8 cellular contexts compared by ENCODE assay signal in the genomic region with DNA sequence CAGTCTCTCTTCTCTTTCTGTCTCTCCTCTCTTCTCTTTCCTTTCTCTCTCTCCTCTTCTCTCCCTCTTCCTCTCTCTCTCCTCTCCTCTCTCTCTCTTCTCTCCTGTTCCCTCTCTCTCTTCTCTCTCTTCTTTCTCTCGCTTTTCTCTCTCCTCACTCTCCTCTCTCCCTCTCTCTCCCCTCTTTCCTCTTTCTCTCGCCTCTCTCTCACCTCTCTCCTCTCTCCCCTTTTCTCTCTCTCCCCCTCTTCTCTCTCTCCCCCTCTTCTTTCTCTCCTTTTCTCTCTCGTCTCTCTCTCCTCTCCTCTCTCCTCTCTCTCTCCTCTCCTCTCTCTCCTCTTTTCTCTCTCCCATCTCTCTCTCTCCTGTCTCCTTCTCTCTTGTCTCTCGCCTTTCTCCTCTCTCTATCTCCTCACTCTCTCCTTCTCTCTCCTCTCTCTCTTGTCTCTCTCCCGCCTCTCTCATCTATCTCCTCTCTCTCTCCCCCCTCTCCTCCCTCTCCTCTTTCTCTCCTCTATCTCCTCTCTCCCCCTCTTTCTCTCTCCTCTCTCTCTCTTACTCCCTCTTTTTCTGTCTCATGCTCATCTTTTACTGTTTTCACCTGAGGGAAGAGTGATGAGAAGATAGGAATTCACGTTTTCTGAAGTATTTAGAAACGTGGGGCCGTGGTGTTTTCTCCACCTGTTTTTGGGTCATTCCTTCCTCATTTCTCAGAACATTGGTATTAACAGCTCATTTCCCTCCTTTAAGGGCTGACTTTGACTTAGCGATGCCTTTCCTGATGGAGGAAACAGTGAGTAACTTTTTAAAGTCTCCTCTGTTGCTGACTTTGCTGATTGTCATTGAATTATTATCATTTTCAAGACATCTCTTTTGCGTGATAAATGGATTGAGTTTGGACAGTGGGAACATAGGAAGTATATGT.
A peak's percentile ranks its signal among the peaks of the same experiment; 100 is the strongest.
DNase-seq lines count a peak whose midpoint lies in the region; ATAC-seq and TF ChIP-seq lines count a peak whose summit lies in the region.

No MANE protein-coding gene starts in this region.

- H3K9me3 ChIP-seq in PC-3 (ENCODE audit: low read length) (no peaks in the 10 kb centered on the region), parathyroid adenoma (ENCODE audit: control insufficient read depth, low read length) (no peaks in the 10 kb centered on the region)

- H3K9me2 ChIP-seq in PC-3 (replicated peaks; ENCODE audit: low read length): no peaks in the 10 kb centered on the region

- POLR2A ChIA-PET in PC-3 (lab: Charles Lee; ENCODE audit: unreplicated experiment): no interaction called here

- H3K27me3 ChIP-seq in PC-3 (ENCODE audit: low read length): no peaks in the 10 kb centered on the region
- no peaks in the 10 kb centered on the region for H3K27me3 ChIP-seq in parathyroid adenoma (ENCODE audit: control insufficient read depth, insufficient read depth, low read length)

- no peak overlapping the region; the same call in 1 of the 2 replicates for H3K9ac ChIP-seq in PC-3 (ENCODE audit: low read length)
- H3K9ac ChIP-seq in parathyroid adenoma: no peak overlapping the region

- H3K36me3 ChIP-seq in PC-3 (ENCODE audit: low read depth, low read length) (no peaks in the 10 kb centered on the region), parathyroid adenoma (ENCODE audit: control insufficient read depth, insufficient read depth, low read length) (no peaks in the 10 kb centered on the region)

- intact Hi-C loops in PC-3 (cut with micrococcal nuclease): no loop called here

- no peaks in the 10 kb centered on the region for H4K20me1 ChIP-seq in PC-3 (ENCODE audit: low read length)

- DNase-seq in EH (ENCODE audit: low read depth) (peak; percentile 50), PC-3 (no peak), epithelial cell of prostate (ENCODE audit: low read depth, low spot score) (no peak)
- no peak for DNase-seq in activated CD8-positive, alpha-beta memory T cell treated with anti-CD3 and anti-CD28 coated beads for 24 hours

- ATAC-seq in PC-3 (no peak), HG02981 (IDR thresholded peaks at IDR 0.05; ENCODE audit: unreplicated experiment) (no peak), HG02970 (IDR thresholded peaks at IDR 0.05; ENCODE audit: low FRiP score, unreplicated experiment) (no peak), GM19455 (IDR thresholded peaks at IDR 0.05; ENCODE audit: unreplicated experiment) (no peak)

- H2AFZ ChIP-seq in PC-3 (ENCODE audit: low read length) (peak overlapping the region; percentile 89; the same call in 1 of the 2 replicates), parathyroid adenoma (peak overlapping the region; percentile 38)

- H3F3A ChIP-seq in PC-3 (ENCODE audit: low read length, unreplicated experiment): no peaks in the 10 kb centered on the region

- H3K4me3 ChIP-seq in PC-3 (ENCODE audit: low read length): peak overlapping the region; percentile 93
- H3K4me3 ChIP-seq in parathyroid adenoma (ENCODE audit: low read depth, low read length): peak overlapping the region; percentile 80

- no TSS peak for BruUV-seq in PC-3 (replicated peaks; lab: Mats Ljungman, UMichigan)

- H3K27ac ChIP-seq in PC-3 (ENCODE audit: low read length) (no peak overlapping the region), epithelial cell of prostate (peak overlapping the region; percentile 70), parathyroid adenoma (no peak overlapping the region)

- H3K4me1 ChIP-seq in PC-3 (ENCODE audit: insufficient read depth, low read length): peaks cover 11% of the 10 kb centered on the region
- H3K4me1 ChIP-seq in parathyroid adenoma: no peaks in the 10 kb centered on the region

- no peak for TF ChIP-seq CTCF in PC-3 (conservative IDR thresholded peaks at IDR 0.05; ENCODE audit: low read depth, low read length)
- TF ChIP-seq CTCF in parathyroid adenoma (IDR thresholded peaks at IDR 0.05): no peak

- CTCF ChIA-PET in PC-3 (lab: Charles Lee): no interaction called here

- H3K79me2 ChIP-seq in PC-3 (ENCODE audit: low read length): 0 out of 2 replicates have a peak, but pooled peaks cover 14% of the 10 kb centered on the region
- no peaks in the 10 kb centered on the region for H3K79me2 ChIP-seq in parathyroid adenoma

- H3K4me2 ChIP-seq in PC-3 (ENCODE audit: low read length) (peak overlapping the region; percentile 89), parathyroid adenoma (ENCODE audit: low read length) (peak overlapping the region; percentile 99)
